ENCODE assay signal across 8 cellular contexts in genomic region chr1:75991497-75992114, GRCh38. TPM values are rescaled to one million over a fixed set of nuclear protein-coding genes. Genes with fewer than 3 reads are reported as not detected.
DNase-seq lines count a peak whose midpoint lies in the region; ATAC-seq and TF ChIP-seq lines count a peak whose summit lies in the region.

No MANE protein-coding gene starts in this region.

- no peak overlapping the region for H3K4me3 Mint-ChIP-seq in activated CD4-positive, alpha-beta T cell treated with anti-CD3 and anti-CD28 coated beads for 36 hours

- intact Hi-C loops in activated CD4-positive, alpha-beta T cell treated with anti-CD3 and anti-CD28 coated beads for 36 hours (cut with DNase I, micrococcal nuclease) = loop anchor here (5.0 to 10.0 kb wide), 5 partner anchors 161 to 1543 kb away; no protein-coding TSS in a partner anchor

- ATAC-seq in GM18909 (IDR thresholded peaks at IDR 0.05; ENCODE audit: poor library complexity, unreplicated experiment) = peak; percentile 90
- ATAC-seq in HG03175 (IDR thresholded peaks at IDR 0.05; ENCODE audit: unreplicated experiment) = peak; percentile 77
- peak; percentile 60 for ATAC-seq in activated CD4-positive, alpha-beta T cell treated with anti-CD3 and anti-CD28 coated beads for 36 hours
- peak; percentile 99 for ATAC-seq in left lobe of liver

- no peaks in the 10 kb centered on the region for H3K4me1 Mint-ChIP-seq in activated CD4-positive, alpha-beta T cell treated with anti-CD3 and anti-CD28 coated beads for 36 hours

- H3K9me3 Mint-ChIP-seq in activated CD4-positive, alpha-beta T cell treated with anti-CD3 and anti-CD28 coated beads for 36 hours (ENCODE audit: low read depth) = no peaks in the 10 kb centered on the region

- CTCF ChIA-PET in activated CD4-positive, alpha-beta T cell treated with anti-CD3 and anti-CD28 coated beads for 36 hours (lab: Charles Lee) = interaction anchor here (0.7 to 1.7 kb wide), 5 partner anchors 10 to 1134 kb away, joined by 3 to 4 read pairs (median 3); no protein-coding TSS in a partner anchor

- peak; percentile 50 to 70 for DNase-seq in AML-193 (lab: John Stamatoyannopoulos, UW)
- peak; percentile 72 for DNase-seq in NCI-H226
- DNase-seq in activated CD4-positive, alpha-beta T cell treated with anti-CD3 and anti-CD28 coated beads for 36 hours = peak; percentile 87
- DNase-seq in choroid plexus epithelial cell (ENCODE audit: low read depth) = peak; percentile 91
- DNase-seq in left lobe of liver (ENCODE audit: low spot score) = peak; percentile 90
- DNase-seq in stimulated activated CD4-positive, alpha-beta T cell treated with anti-CD3 and anti-CD28 coated beads, Interleukin-4, amount 100 ng/mL, for 48 hours (ENCODE audit: low read depth in 2 of 2) = peak; percentile 63 to 70

- no peak overlapping the region for H3K4me3 ChIP-seq in choroid plexus epithelial cell (ENCODE audit: low read depth, low read length)

- TF ChIP-seq CTCF in choroid plexus epithelial cell (conservative IDR thresholded peaks at IDR 0.05; ENCODE audit: low read depth, low read length) = peak; percentile 89

- POLR2A ChIA-PET in activated CD4-positive, alpha-beta T cell treated with anti-CD3 and anti-CD28 coated beads for 36 hours (lab: Charles Lee) = no interaction called here

- H3K27me3 Mint-ChIP-seq in activated CD4-positive, alpha-beta T cell treated with anti-CD3 and anti-CD28 coated beads for 36 hours = no peaks in the 10 kb centered on the region

- H3K27ac Mint-ChIP-seq in activated CD4-positive, alpha-beta T cell treated with anti-CD3 and anti-CD28 coated beads for 36 hours = no peak overlapping the region

- no peaks in the 10 kb centered on the region for H3K36me3 Mint-ChIP-seq in activated CD4-positive, alpha-beta T cell treated with anti-CD3 and anti-CD28 coated beads for 36 hours (ENCODE audit: low read depth)

RNA-seq across cellular contexts. Expression of gene ASB17, which starts 59.4 kb away (rescaled TPM):
- not detected for total RNA-seq in activated CD4-positive, alpha-beta T cell treated with anti-CD3 and anti-CD28 coated beads for 36 hours
- total RNA-seq in left lobe of liver = not detected
